Comparison of ENCODE assay signal across 15 cellular contexts in the genomic region with DNA sequence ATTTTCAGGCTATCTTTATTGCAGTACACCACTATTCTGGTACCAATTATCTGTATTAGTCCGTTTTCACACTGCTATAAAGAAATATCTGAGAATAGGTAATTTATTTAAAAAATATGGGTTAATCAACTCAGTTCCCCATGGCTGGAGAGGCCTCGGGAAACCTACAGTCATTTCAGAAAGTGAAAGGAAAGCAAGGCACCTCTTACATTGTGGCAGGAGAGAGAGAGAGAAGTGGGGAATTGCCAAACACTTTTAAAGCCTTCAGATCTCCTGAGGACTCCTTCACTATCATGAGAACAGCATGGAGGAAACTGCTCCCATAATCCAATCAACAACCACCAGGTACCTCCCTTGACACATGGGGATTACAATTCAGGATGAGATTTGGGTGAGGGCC.
A peak's percentile ranks its signal among the peaks of the same experiment; 100 is the strongest.
DNase-seq lines count a peak whose midpoint lies in the region; ATAC-seq and TF ChIP-seq lines count a peak whose summit lies in the region.
"Had no signal": no experiment of that assay in that cellular context is flagged by ENCODE, and none has a peak within 500 bp of the region (broad histone marks: within the 10 kb centered on the region; RNA-seq: fewer than 3 reads in every experiment).

No MANE protein-coding gene starts in this region.

- H3K36me3 Mint-ChIP-seq in nephron progenitor cell (ENCODE audit: low read depth), result peaks cover 21% of the 10 kb centered on the region
- H3K36me3 Mint-ChIP-seq: CD4-positive, CD25-positive, alpha-beta regulatory T cell had no signal

- peaks cover 3% of the 10 kb centered on the region for H3K27me3 Mint-ChIP-seq in nephron progenitor cell (ENCODE audit: low read depth, poor library complexity)
- H3K27me3 Mint-ChIP-seq: B cell; CD4-positive, CD25-positive, alpha-beta regulatory T cell had no signal

- no peak overlapping the region for H3K4me3 Mint-ChIP-seq in nephron progenitor cell
- H3K4me3 Mint-ChIP-seq: B cell; CD4-positive, CD25-positive, alpha-beta regulatory T cell; CD8-positive, alpha-beta T cell had no signal

- no peak for TF ChIP-seq CTCF in nephron progenitor cell (IDR thresholded peaks at IDR 0.05)

- DNase-seq in NCI-H82 (lab: John Stamatoyannopoulos, UW), result peak; percentile 41
- no peak for DNase-seq in NCI-H82 treated with DMSO at 0.1 percent for 48 hours (lab: John Stamatoyannopoulos, UW; ENCODE audit: unreplicated experiment)
- DNase-seq in nephron progenitor cell, result no peak
- no peak for DNase-seq in OCI-M2 (lab: John Stamatoyannopoulos, UW; ENCODE audit: unreplicated experiment)
- DNase-seq: Caco-2; CD4-positive, CD25-positive, alpha-beta regulatory T cell; CD8-positive, alpha-beta T cell; DMS153; DND-41; GM23248; H7; HCEC 1CT had no signal

- H3K4me1 Mint-ChIP-seq in nephron progenitor cell, result peaks cover 11% of the 10 kb centered on the region
- H3K4me1 Mint-ChIP-seq: B cell; CD4-positive, CD25-positive, alpha-beta regulatory T cell had no signal

- H3K9me3 Mint-ChIP-seq in nephron progenitor cell, result peaks cover 78% of the 10 kb centered on the region

- ATAC-seq in HG03432 (IDR thresholded peaks at IDR 0.05; ENCODE audit: unreplicated experiment) (peak; percentile 68), HG03135 (IDR thresholded peaks at IDR 0.05; ENCODE audit: unreplicated experiment) (no peak)
- ATAC-seq: CD8-positive, alpha-beta T cell had no signal

- peak overlapping the region; percentile 48 for H3K27ac Mint-ChIP-seq in nephron progenitor cell
- H3K27ac Mint-ChIP-seq: B cell; CD4-positive, CD25-positive, alpha-beta regulatory T cell; CD8-positive, alpha-beta T cell had no signal
